In the genomic region with DNA sequence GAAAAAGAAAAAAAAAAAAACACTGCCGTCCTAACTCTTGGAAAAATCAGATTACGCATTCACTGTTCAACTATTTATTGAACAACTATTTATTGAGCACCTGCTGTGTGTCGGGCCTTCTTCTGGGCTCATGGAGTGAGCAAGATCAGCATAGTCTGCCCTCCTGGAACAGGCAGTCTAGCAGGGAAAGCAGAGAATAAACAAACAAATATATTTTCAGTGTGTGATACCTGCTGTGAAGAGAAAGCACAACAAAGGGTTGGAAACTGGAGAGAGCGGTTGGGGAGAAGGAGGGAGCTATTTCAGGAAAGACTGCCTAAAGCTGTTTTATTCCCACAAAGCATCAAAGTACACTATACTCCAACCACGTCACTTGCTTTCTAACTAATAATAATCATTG, we compare ENCODE assay signal across 20 cellular contexts. TPM values are rescaled to one million over a fixed set of nuclear protein-coding genes. Genes with fewer than 3 reads are reported as not detected.
DNase-seq lines count a peak whose midpoint lies in the region; ATAC-seq and TF ChIP-seq lines count a peak whose summit lies in the region.
"Had no signal": no experiment of that assay in that cellular context is flagged by ENCODE, and none has a peak within 500 bp of the region (broad histone marks: within the 10 kb centered on the region; RNA-seq: fewer than 3 reads in every experiment).

No MANE protein-coding gene starts in this region.

- POLR2A ChIA-PET in HEK293T (lab: Yijun Ruan, JAX): interaction anchor here (5.6 kb wide), 1 partner anchor 17 kb away, joined by 35 read pairs; a partner anchor contains a TSS
- POLR2A ChIA-PET in naive thymus-derived CD4-positive, alpha-beta T cell (lab: Charles Lee): interaction anchor here (0.5 to 0.6 kb wide), 2 partner anchors 13 to 26 kb away, joined by 3 to 5 read pairs; no protein-coding TSS in a partner anchor

- H3K36me3 Mint-ChIP-seq in activated CD4-positive, alpha-beta T cell treated with anti-CD3 and anti-CD28 coated beads, Interleukin-2, amount 10 ng/mL, durations not matched to agents 24 days and 14 days (ENCODE audit: low read depth): no peaks in the 10 kb centered on the region
- H3K36me3 Mint-ChIP-seq in naive thymus-derived CD4-positive, alpha-beta T cell: no peaks in the 10 kb centered on the region
- H3K36me3 Mint-ChIP-seq: CD8-positive, alpha-beta T cell had no signal

- ATAC-seq in naive thymus-derived CD4-positive, alpha-beta T cell: no peak
- ATAC-seq: CD8-positive, alpha-beta T cell; GM12878; HCT116; HepG2 had no signal

- H3K4me3 ChIP-seq in naive thymus-derived CD4-positive, alpha-beta T cell (ENCODE audit: low read length): no peak overlapping the region
- H3K4me3 ChIP-seq: BLaER1, GM12878 had no signal

- H3K27ac ChIP-seq in naive thymus-derived CD4-positive, alpha-beta T cell (ENCODE audit: low read depth, low read length): no peak overlapping the region
- H3K27ac ChIP-seq: BLaER1 had no signal

- H3K9me3 Mint-ChIP-seq in activated CD4-positive, alpha-beta T cell treated with anti-CD3 and anti-CD28 coated beads, Interleukin-2, amount 10 ng/mL, durations not matched to agents 24 days and 14 days: no peaks in the 10 kb centered on the region
- no peaks in the 10 kb centered on the region for H3K9me3 Mint-ChIP-seq in naive thymus-derived CD4-positive, alpha-beta T cell
- H3K9me3 Mint-ChIP-seq: CD8-positive, alpha-beta T cell had no signal

- DNase-seq in activated CD4-positive, alpha-beta T cell treated with anti-CD3 and anti-CD28 coated beads, Interleukin-2, amount 10 ng/mL, durations not matched to agents 24 days and 14 days: no peak
- no peak for DNase-seq in activated CD4-positive, alpha-beta T cell treated with anti-CD3 and anti-CD28 coated beads, Interleukin-2, amount 50 U/mL, for 4 hours
- DNase-seq in NCI-H345 (lab: John Stamatoyannopoulos, UW): peak; percentile 21
- peak; percentile 73 for DNase-seq in brain pericyte (ENCODE audit: low read depth, low spot score)
- no peak for DNase-seq in HEK293T (ENCODE audit: extremely low spot score)
- no peak for DNase-seq in C1 segment of cervical spinal cord (lab: John Stamatoyannopoulos, UW)
- DNase-seq in naive thymus-derived CD4-positive, alpha-beta T cell: no peak
- DNase-seq: 8988T, Calu3, DMS79 treated with DMSO at 0.1 percent for 48 hours, GF-D8, GOT3, H7 had no signal

- H3K36me3 ChIP-seq in naive thymus-derived CD4-positive, alpha-beta T cell (ENCODE audit: control insufficient read depth in 2 of 3, insufficient read depth in 3 of 3, low read length in 3 of 3): no peaks in the 10 kb centered on the region
- H3K36me3 ChIP-seq: BLaER1 had no signal

- H3K27me3 Mint-ChIP-seq in activated CD4-positive, alpha-beta T cell treated with anti-CD3 and anti-CD28 coated beads, Interleukin-2, amount 10 ng/mL, durations not matched to agents 24 days and 14 days: no peaks in the 10 kb centered on the region
- no peaks in the 10 kb centered on the region for H3K27me3 Mint-ChIP-seq in naive thymus-derived CD4-positive, alpha-beta T cell

- H3K4me1 Mint-ChIP-seq in activated CD4-positive, alpha-beta T cell treated with anti-CD3 and anti-CD28 coated beads, Interleukin-2, amount 10 ng/mL, durations not matched to agents 24 days and 14 days: peaks cover 21% of the 10 kb centered on the region
- H3K4me1 Mint-ChIP-seq in naive thymus-derived CD4-positive, alpha-beta T cell: peaks cover 17 to 40% (median 28%) of the 10 kb centered on the region in 7 donors

- peaks cover 18% of the 10 kb centered on the region in 2 donors for H3K4me1 ChIP-seq in naive thymus-derived CD4-positive, alpha-beta T cell (ENCODE audit: control insufficient read depth in 2 of 2, insufficient read depth in 2 of 2, low read length in 2 of 2)

- H3K9me3 ChIP-seq in naive thymus-derived CD4-positive, alpha-beta T cell (ENCODE audit: control insufficient read depth in 2 of 3, low read length in 3 of 3): no peaks in the 10 kb centered on the region
- H3K9me3 ChIP-seq: BLaER1 had no signal

- CTCF ChIA-PET in HEK293T (lab: Yijun Ruan, JAX): interaction anchor here (0.7 to 6.0 kb wide), 2 partner anchors 40 to 330 kb away, joined by 3 to 61 read pairs; no protein-coding TSS in a partner anchor
- CTCF ChIA-PET in naive thymus-derived CD4-positive, alpha-beta T cell (lab: Charles Lee): interaction anchor here (0.6 to 12.3 kb wide), 3 partner anchors 9 to 79 kb away, joined by 3 to 317 read pairs (median 4); no protein-coding TSS in a partner anchor

- H3K4me3 Mint-ChIP-seq in activated CD4-positive, alpha-beta T cell treated with anti-CD3 and anti-CD28 coated beads, Interleukin-2, amount 10 ng/mL, durations not matched to agents 24 days and 14 days: no peak overlapping the region
- H3K4me3 Mint-ChIP-seq in naive thymus-derived CD4-positive, alpha-beta T cell: peak overlapping the region in 1 of 10 donors; percentile 56
- H3K4me3 Mint-ChIP-seq: CD8-positive, alpha-beta T cell had no signal

- intact Hi-C loops in activated CD4-positive, alpha-beta T cell treated with anti-CD3 and anti-CD28 coated beads, Interleukin-2, amount 10 ng/mL, durations not matched to agents 24 days and 14 days (cut with micrococcal nuclease): loop anchor here (10.0 kb wide), 2 partner anchors 80 to 200 kb away; a partner anchor contains a TSS
- intact Hi-C loops in naive thymus-derived CD4-positive, alpha-beta T cell (cut with micrococcal nuclease): loop anchor here in 1 of 2 donors (5.0 kb wide), 1 partner anchor 137 kb away; a partner anchor contains a TSS

- no peaks in the 10 kb centered on the region for H3K27me3 ChIP-seq in naive thymus-derived CD4-positive, alpha-beta T cell (ENCODE audit: control insufficient read depth in 2 of 2, insufficient read depth in 2 of 2, low read length in 2 of 2)
- H3K27me3 ChIP-seq: BLaER1 had no signal

- H3K27ac Mint-ChIP-seq in activated CD4-positive, alpha-beta T cell treated with anti-CD3 and anti-CD28 coated beads, Interleukin-2, amount 10 ng/mL, durations not matched to agents 24 days and 14 days: peak overlapping the region; percentile 10
- no peak overlapping the region for H3K27ac Mint-ChIP-seq in naive thymus-derived CD4-positive, alpha-beta T cell
- H3K27ac Mint-ChIP-seq: CD8-positive, alpha-beta T cell had no signal

TF ChIP-seq in HEK293T, 16 proteins besides CTCF, POLR2A, EP300 and RAD21:
- TF ChIP-seq SP1 (IDR thresholded peaks at IDR 0.05) (no peak), BHLHE40 (IDR thresholded peaks at IDR 0.05; ENCODE audit: borderline replicate concordance) (no peak), FOXA1 (IDR thresholded peaks at IDR 0.05) (no peak), L3MBTL2 (conservative IDR thresholded peaks at IDR 0.05) (no peak), TARDBP (IDR thresholded peaks at IDR 0.05) (no peak), SUZ12 (IDR thresholded peaks at IDR 0.05) (no peak), NFRKB (IDR thresholded peaks at IDR 0.05) (no peak), ARNT (IDR thresholded peaks at IDR 0.05) (no peak), FOXM1 (IDR thresholded peaks at IDR 0.05; ENCODE audit: borderline replicate concordance) (no peak), ZNF384 (IDR thresholded peaks at IDR 0.05) (no peak), FOXK2 (IDR thresholded peaks at IDR 0.05) (no peak), HDGF (IDR thresholded peaks at IDR 0.05; ENCODE audit: borderline replicate concordance) (no peak), CTBP1 (IDR thresholded peaks at IDR 0.05; ENCODE audit: borderline replicate concordance) (no peak), ELF4 (IDR thresholded peaks at IDR 0.05) (no peak)
- TF ChIP-seq, protein P1, sequence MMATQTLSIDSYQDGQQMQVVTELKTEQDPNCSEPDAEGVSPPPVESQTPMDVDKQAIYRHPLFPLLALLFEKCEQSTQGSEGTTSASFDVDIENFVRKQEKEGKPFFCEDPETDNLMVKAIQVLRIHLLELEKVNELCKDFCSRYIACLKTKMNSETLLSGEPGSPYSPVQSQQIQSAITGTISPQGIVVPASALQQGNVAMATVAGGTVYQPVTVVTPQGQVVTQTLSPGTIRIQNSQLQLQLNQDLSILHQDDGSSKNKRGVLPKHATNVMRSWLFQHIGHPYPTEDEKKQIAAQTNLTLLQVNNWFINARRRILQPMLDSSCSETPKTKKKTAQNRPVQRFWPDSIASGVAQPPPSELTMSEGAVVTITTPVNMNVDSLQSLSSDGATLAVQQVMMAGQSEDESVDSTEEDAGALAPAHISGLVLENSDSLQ (IDR thresholded peaks at IDR 0.05): no peak

RNA-seq across cellular contexts. Expression of a gene that starts 10.8 kb away (rescaled TPM):
- not detected in 2 replicates for total RNA-seq in activated CD4-positive, alpha-beta T cell treated with anti-CD3 and anti-CD28 coated beads, Interleukin-2, amount 10 ng/mL, durations not matched to agents 24 days and 14 days
- under 1 TPM in 2 of 5 experiments, not detected in 3; 0.13 to 0.54 TPM for total RNA-seq in naive thymus-derived CD4-positive, alpha-beta T cell
- polyA plus RNA-seq in naive thymus-derived CD4-positive, alpha-beta T cell: under 1 TPM; 0.05 to 0.06 TPM
- total RNA-seq: A673, Calu3, H7, HepG2 had no signal
- polyA plus RNA-seq: AG04450, HepG2 had no signal

RNA-seq across cellular contexts. Expression of a gene that starts 16.6 kb away (rescaled TPM):
- 110 and 111 TPM in 2 replicates for total RNA-seq in activated CD4-positive, alpha-beta T cell treated with anti-CD3 and anti-CD28 coated beads, Interleukin-2, amount 10 ng/mL, durations not matched to agents 24 days and 14 days
- 100 to 1,000 TPM in 2 of 5 experiments, 10 to 100 TPM in 3; 90.0 to 132 (median 96.5) TPM for total RNA-seq in naive thymus-derived CD4-positive, alpha-beta T cell
- 1 to 10 TPM; 8.9 to 9.2 TPM for polyA plus RNA-seq in naive thymus-derived CD4-positive, alpha-beta T cell

RNA-seq across cellular contexts. Expression of a gene that starts 57.9 kb away (rescaled TPM):
- 7.0 and 9.6 TPM in 2 replicates for total RNA-seq in activated CD4-positive, alpha-beta T cell treated with anti-CD3 and anti-CD28 coated beads, Interleukin-2, amount 10 ng/mL, durations not matched to agents 24 days and 14 days
- 10 to 100 TPM in 2 of 5 experiments, 1 to 10 TPM in 3; 3.0 to 12.8 (median 6.3) TPM for total RNA-seq in naive thymus-derived CD4-positive, alpha-beta T cell
- polyA plus RNA-seq in naive thymus-derived CD4-positive, alpha-beta T cell: 1 to 10 TPM; 2.0 to 4.0 TPM

Comparison
In these comparisons a context has a peak if more than half of its experiments do, and no peak if none do; other contexts are left out.
1. DNase-seq: peak in NCI-H345 (single experiment) and brain pericyte (single experiment); none in activated CD4-positive, alpha-beta T cell treated with anti-CD3 and anti-CD28 coated beads, Interleukin-2, amount 10 ng/mL, durations not matched to agents 24 days and 14 days (single experiment), activated CD4-positive, alpha-beta T cell treated with anti-CD3 and anti-CD28 coated beads, Interleukin-2, amount 50 U/mL, for 4 hours (0 of 2), HEK293T (single experiment), C1 segment of cervical spinal cord (0 of 14) and naive thymus-derived CD4-positive, alpha-beta T cell (0 of 9).